30 cellular contexts compared by ENCODE assay signal in the genomic region with DNA sequence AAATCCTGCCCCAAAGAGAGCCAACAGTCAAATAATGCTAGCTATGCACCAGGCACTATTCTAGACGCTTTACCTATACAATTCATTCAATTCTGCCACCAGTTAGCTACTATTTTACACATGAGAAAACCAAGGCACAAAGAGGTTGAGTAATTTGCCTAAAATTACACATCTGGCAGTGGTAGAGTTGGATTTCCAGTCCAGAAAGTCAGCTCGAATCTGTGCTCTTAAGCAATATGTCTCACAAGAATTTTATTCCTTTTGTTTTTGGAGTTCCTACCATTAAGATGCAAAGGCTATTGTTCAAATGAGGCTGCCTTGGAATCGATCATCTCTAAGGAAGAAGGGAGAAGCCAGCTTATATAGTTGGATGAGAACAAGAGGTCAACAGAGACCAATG.
"Had no signal": no experiment of that assay in that cellular context is flagged by ENCODE, and none has a peak within 500 bp of the region (broad histone marks: within the 10 kb centered on the region; RNA-seq: fewer than 3 reads in every experiment).

No MANE protein-coding gene starts in this region.

- H3K4me2 ChIP-seq: hepatocyte had no signal

- H3K4me3 Mint-ChIP-seq: activated CD4-positive, alpha-beta T cell treated with anti-CD3 and anti-CD28 coated beads, Interleukin-2, amount 10 ng/mL, durations not matched to agents 7 days and 5 days; activated CD8-positive, alpha-beta memory T cell treated with anti-CD3 and anti-CD28 coated beads, Interleukin-2, amount 10 ng/mL, durations not matched to agents 7 days and 5 days; activated CD8-positive, alpha-beta T cell treated with anti-CD3 and anti-CD28 coated beads for 36 hours; activated naive CD8-positive, alpha-beta T cell treated with anti-CD3 and anti-CD28 coated beads, Interleukin-2, amount 50 U/mL, for 24 hours; brain; effector memory CD8-positive, alpha-beta T cell; immature natural killer cell; mesothelial cell of epicardium; naive thymus-derived CD8-positive, alpha-beta T cell; T-cell; T-helper 2 cell treated with Interferon-gamma antibody and Interleukin-4, amounts not matched to agents 5 μg/mL and 100 μg/mL, for 36 hours had no signal

- H3K4me3 ChIP-seq: dorsolateral prefrontal cortex, hepatocyte, ovary, prostate gland, uterus had no signal

- H3K27me3 ChIP-seq: dorsolateral prefrontal cortex, hepatocyte had no signal

- H2AFZ ChIP-seq: hepatocyte had no signal

- H3K36me3 Mint-ChIP-seq: activated CD8-positive, alpha-beta memory T cell treated with anti-CD3 and anti-CD28 coated beads, Interleukin-2, amount 10 ng/mL, durations not matched to agents 7 days and 5 days; brain; immature natural killer cell; mesothelial cell of epicardium; naive thymus-derived CD8-positive, alpha-beta T cell; T-cell had no signal

- H3K9me3 Mint-ChIP-seq: activated CD4-positive, alpha-beta T cell treated with anti-CD3 and anti-CD28 coated beads, Interleukin-2, amount 10 ng/mL, durations not matched to agents 7 days and 5 days; activated CD8-positive, alpha-beta T cell treated with anti-CD3 and anti-CD28 coated beads for 36 hours; activated naive CD8-positive, alpha-beta T cell treated with anti-CD3 and anti-CD28 coated beads, Interleukin-2, amount 50 U/mL, for 24 hours; brain; effector memory CD8-positive, alpha-beta T cell; immature natural killer cell; mesothelial cell of epicardium; naive thymus-derived CD8-positive, alpha-beta T cell; T-cell; T-helper 2 cell treated with Interferon-gamma antibody and Interleukin-4, amounts not matched to agents 5 μg/mL and 100 μg/mL, for 36 hours had no signal

- H3K9me3 ChIP-seq: ovary, prostate gland, uterus had no signal

- H3K36me3 ChIP-seq: ovary, prostate gland, uterus had no signal

- H3K4me1 ChIP-seq: prostate gland, uterus had no signal

- H3K27me3 Mint-ChIP-seq: activated CD8-positive, alpha-beta T cell treated with anti-CD3 and anti-CD28 coated beads for 36 hours; activated naive CD8-positive, alpha-beta T cell treated with anti-CD3 and anti-CD28 coated beads, Interleukin-2, amount 50 U/mL, for 24 hours; brain; effector memory CD8-positive, alpha-beta T cell; T-cell had no signal

- H3K27ac ChIP-seq: dorsolateral prefrontal cortex, hepatocyte, ovary, prostate gland, uterus, VCaP had no signal

- H3K4me1 Mint-ChIP-seq: activated CD4-positive, alpha-beta T cell treated with anti-CD3 and anti-CD28 coated beads, Interleukin-2, amount 10 ng/mL, durations not matched to agents 7 days and 5 days; activated CD8-positive, alpha-beta memory T cell treated with anti-CD3 and anti-CD28 coated beads, Interleukin-2, amount 10 ng/mL, durations not matched to agents 7 days and 5 days; activated naive CD8-positive, alpha-beta T cell treated with anti-CD3 and anti-CD28 coated beads, Interleukin-2, amount 50 U/mL, for 24 hours; immature natural killer cell; naive thymus-derived CD8-positive, alpha-beta T cell; T-cell had no signal

- H3K79me2 ChIP-seq: hepatocyte had no signal

- ATAC-seq: activated CD4-positive, CD25-positive, alpha-beta regulatory T cell treated with anti-CD3 and anti-CD28 coated beads, Interleukin-2, amount 50 U/mL, for 24 hours; activated CD8-positive, alpha-beta memory T cell treated with anti-CD3 and anti-CD28 coated beads, Interleukin-2, amount 10 ng/mL, durations not matched to agents 7 days and 5 days; activated CD8-positive, alpha-beta T cell treated with anti-CD3 and anti-CD28 coated beads for 36 hours; activated naive CD8-positive, alpha-beta T cell treated with anti-CD3 and anti-CD28 coated beads, Interleukin-2, amount 50 U/mL, for 24 hours; effector memory CD8-positive, alpha-beta T cell; esophagus mucosa; left lobe of liver; naive thymus-derived CD8-positive, alpha-beta T cell; T-cell had no signal

- H3K27ac Mint-ChIP-seq: activated CD4-positive, alpha-beta T cell treated with anti-CD3 and anti-CD28 coated beads, Interleukin-2, amount 10 ng/mL, durations not matched to agents 7 days and 5 days; activated CD8-positive, alpha-beta memory T cell treated with anti-CD3 and anti-CD28 coated beads, Interleukin-2, amount 10 ng/mL, durations not matched to agents 7 days and 5 days; activated CD8-positive, alpha-beta T cell treated with anti-CD3 and anti-CD28 coated beads for 36 hours; activated naive CD8-positive, alpha-beta T cell treated with anti-CD3 and anti-CD28 coated beads, Interleukin-2, amount 50 U/mL, for 24 hours; brain; effector memory CD8-positive, alpha-beta T cell; immature natural killer cell; mesothelial cell of epicardium; naive thymus-derived CD8-positive, alpha-beta T cell; T-cell; T-helper 2 cell treated with Interferon-gamma antibody and Interleukin-4, amounts not matched to agents 5 μg/mL and 100 μg/mL, for 36 hours had no signal

- FAIRE-seq: colon, endothelial cell of umbilical vein had no signal

- DNase-seq: activated CD4-positive, alpha-beta T cell treated with anti-CD3 and anti-CD28 coated beads, Interleukin-2, amount 10 ng/mL, durations not matched to agents 7 days and 5 days; activated CD8-positive, alpha-beta memory T cell treated with anti-CD3 and anti-CD28 coated beads, Interleukin-2, amount 10 ng/mL, durations not matched to agents 7 days and 5 days; activated CD8-positive, alpha-beta T cell treated with anti-CD3 and anti-CD28 coated beads for 36 hours; activated effector memory CD4-positive, alpha-beta T cell treated with anti-CD3 and anti-CD28 coated beads, Interleukin-2, amount 50 U/mL, for 16 hours; activated naive CD4-positive, alpha-beta T cell treated with anti-CD3 and anti-CD28 coated beads, Interleukin-2, amount 50 U/mL, for 16 hours; activated naive CD8-positive, alpha-beta T cell treated with anti-CD3 and anti-CD28 coated beads, Interleukin-2, amount 50 U/mL, for 24 hours; activated T-cell treated with anti-CD3 and anti-CD28 coated beads for 4 hours; anterior cingulate cortex; central memory CD4-positive, alpha-beta T cell; dorsolateral prefrontal cortex; effector memory CD8-positive, alpha-beta T cell; foreskin melanocyte; immature natural killer cell; naive thymus-derived CD8-positive, alpha-beta T cell; ovary; stimulated activated CD4-positive, alpha-beta T cell treated with anti-CD3 and anti-CD28 coated beads, Interleukin-1b, Interleukin-23, amount 100 ng/mL, for 48 hours; T-cell; trophoblast cell; uterus had no signal
